14 cellular contexts compared by ENCODE assay signal in the genomic region with DNA sequence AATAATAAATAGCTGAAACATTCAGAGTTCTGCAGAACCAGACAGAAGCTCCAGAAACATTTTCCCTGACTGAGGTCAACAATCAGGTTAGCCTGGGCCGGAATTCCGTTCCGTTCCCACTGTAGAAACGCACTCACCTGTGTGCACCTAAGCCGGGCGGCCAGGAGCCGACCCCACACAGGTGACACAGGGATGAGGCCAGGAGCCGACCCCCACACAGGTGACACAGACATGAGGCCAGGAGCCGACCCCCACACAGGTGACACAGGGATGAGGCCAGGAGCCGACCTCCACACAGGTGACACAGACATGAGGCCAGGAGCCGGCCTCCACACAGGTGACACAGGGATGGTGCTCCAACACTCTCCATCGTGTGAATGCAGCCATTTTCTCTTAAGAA. TPM values are rescaled to one million over a fixed set of nuclear protein-coding genes. Genes with fewer than 3 reads are reported as not detected.
DNase-seq lines count a peak whose midpoint lies in the region; ATAC-seq and TF ChIP-seq lines count a peak whose summit lies in the region.
"Had no signal": no experiment of that assay in that cellular context is flagged by ENCODE, and none has a peak within 500 bp of the region (broad histone marks: within the 10 kb centered on the region; RNA-seq: fewer than 3 reads in every experiment).

No MANE protein-coding gene starts in this region.

- peak overlapping the region; percentile 39 for H3K27ac ChIP-seq in hepatocyte
- peak overlapping the region; percentile 72 to 85 (median 75) for H3K27ac ChIP-seq in sigmoid colon

- H3K79me2 ChIP-seq in hepatocyte, result peaks cover 97% of the 10 kb centered on the region

- no peak for DNase-seq in AG10803 (ENCODE audit: low read depth)
- DNase-seq in adipocyte (ENCODE audit: low read depth), result no peak
- DNase-seq in hepatocyte (ENCODE audit: low spot score), result no peak
- no peak for DNase-seq in sigmoid colon
- DNase-seq in NCI-H446 (lab: John Stamatoyannopoulos, UW), result no peak
- DNase-seq in activated naive CD4-positive, alpha-beta T cell treated with Interleukin-2 at 50 U/mL for 16 hours, result no peak
- DNase-seq in activated CD8-positive, alpha-beta T cell treated with anti-CD3 and anti-CD28 coated beads for 36 hours, result no peak
- DNase-seq: activated CD4-positive, alpha-beta T cell treated with anti-CD3 and anti-CD28 coated beads, Interleukin-2, amount 10 ng/mL, durations not matched to agents 24 days and 14 days; activated T-cell treated with anti-CD3 and anti-CD28 coated beads, Interleukin-2, amount 50 U/mL, for 48 hours; NCI-H1417 treated with DMSO at 0.1 percent for 48 hours; OCI-M1; stimulated activated CD4-positive, alpha-beta T cell treated with anti-CD3 and anti-CD28 coated beads, Interleukin-15, amount 100 ng/mL, for 24 hours had no signal

- no peak overlapping the region for H3K27ac Mint-ChIP-seq in activated CD8-positive, alpha-beta T cell treated with anti-CD3 and anti-CD28 coated beads for 36 hours
- H3K27ac Mint-ChIP-seq: activated CD4-positive, alpha-beta T cell treated with anti-CD3 and anti-CD28 coated beads, Interleukin-2, amount 10 ng/mL, durations not matched to agents 24 days and 14 days had no signal

- 92% methylated on average over 12 of the region's 12 CpGs for WGBS in hepatocyte (ENCODE audit: low lambda C conversion rate, missing lambda C conversion rate)
- 45 to 82% methylated on average over 12 of the region's 12 CpGs for WGBS in sigmoid colon, 2 donors

- peaks cover 41% of the 10 kb centered on the region for H3K4me1 ChIP-seq in adipocyte (ENCODE audit: control insufficient read depth, insufficient read depth, low read length)
- peaks cover 21% of the 10 kb centered on the region for H3K4me1 ChIP-seq in hepatocyte (ENCODE audit: insufficient read depth)
- H3K4me1 ChIP-seq in sigmoid colon, result peaks cover 0 to 76% (median 64%) of the 10 kb centered on the region in 4 donors

- no peaks in the 10 kb centered on the region for H3K36me3 Mint-ChIP-seq in activated CD8-positive, alpha-beta T cell treated with anti-CD3 and anti-CD28 coated beads for 36 hours (ENCODE audit: low read depth)

- H3K36me3 ChIP-seq in adipocyte (ENCODE audit: control insufficient read depth, insufficient read depth, low read length, severe bottlenecking) (peaks cover 15% of the 10 kb centered on the region), hepatocyte (replicated peaks; ENCODE audit: insufficient read depth, low read depth) (no peaks in the 10 kb centered on the region), sigmoid colon (peaks cover 0 to 11% (median under 1%) of the 10 kb centered on the region in 4 donors)

- H3K9ac ChIP-seq in adipocyte (ENCODE audit: low read length), result peak overlapping the region; percentile 77

- no peaks in the 10 kb centered on the region for H3K9me2 ChIP-seq in hepatocyte (replicated peaks; ENCODE audit: insufficient read depth)

- intact Hi-C loops in sigmoid colon (cut with DNase I), result no loop called here
- intact Hi-C loops in activated CD8-positive, alpha-beta T cell treated with anti-CD3 and anti-CD28 coated beads for 36 hours (cut with micrococcal nuclease), result no loop called here

- no peak for ATAC-seq in GM21529 (IDR thresholded peaks at IDR 0.05; ENCODE audit: unreplicated experiment)
- ATAC-seq in activated CD8-positive, alpha-beta T cell treated with anti-CD3 and anti-CD28 coated beads for 36 hours, result no peak

- H3K9me3 Mint-ChIP-seq in activated CD8-positive, alpha-beta T cell treated with anti-CD3 and anti-CD28 coated beads for 36 hours, result peaks cover 3% of the 10 kb centered on the region
- H3K9me3 Mint-ChIP-seq: neural crest cell had no signal

- H2AFZ ChIP-seq in hepatocyte, result no peak overlapping the region

- TF ChIP-seq CTCF in AG10803 (conservative IDR thresholded peaks at IDR 0.05; ENCODE audit: low read length) (no peak), hepatocyte (IDR thresholded peaks at IDR 0.05; ENCODE audit: poor library complexity) (no peak), sigmoid colon (IDR thresholded peaks at IDR 0.05) (no peak)
- no peak for TF ChIP-seq CTCF in activated CD8-positive, alpha-beta T cell treated with anti-CD3 and anti-CD28 coated beads for 36 hours (IDR thresholded peaks at IDR 0.05)

- no peak overlapping the region for H3K4me3 Mint-ChIP-seq in activated CD8-positive, alpha-beta T cell treated with anti-CD3 and anti-CD28 coated beads for 36 hours
- H3K4me3 Mint-ChIP-seq: activated CD4-positive, alpha-beta T cell treated with anti-CD3 and anti-CD28 coated beads, Interleukin-2, amount 10 ng/mL, durations not matched to agents 24 days and 14 days had no signal

- H3K9me3 ChIP-seq in adipocyte (ENCODE audit: control insufficient read depth, low read length) (no peaks in the 10 kb centered on the region), hepatocyte (ENCODE audit: low read depth) (no peaks in the 10 kb centered on the region), sigmoid colon (no peaks in the 10 kb centered on the region)

- H3K4me3 ChIP-seq in AG10803 (ENCODE audit: low read length) (peak overlapping the region; percentile 26), adipocyte (ENCODE audit: low read length) (peak overlapping the region; percentile 75), hepatocyte (no peak overlapping the region), sigmoid colon (peak overlapping the region in 3 of 4 donors; percentile 11 to 26 (median 17))

- H3K27me3 Mint-ChIP-seq in activated CD8-positive, alpha-beta T cell treated with anti-CD3 and anti-CD28 coated beads for 36 hours, result no peaks in the 10 kb centered on the region
- H3K27me3 Mint-ChIP-seq: activated CD4-positive, alpha-beta T cell treated with anti-CD3 and anti-CD28 coated beads, Interleukin-2, amount 10 ng/mL, durations not matched to agents 24 days and 14 days had no signal

- POLR2A ChIA-PET in activated CD8-positive, alpha-beta T cell treated with anti-CD3 and anti-CD28 coated beads for 36 hours (lab: Charles Lee), result no interaction called here

- peak overlapping the region; percentile 33 for H3K4me2 ChIP-seq in hepatocyte

- peaks cover 45% of the 10 kb centered on the region for H4K20me1 ChIP-seq in hepatocyte (ENCODE audit: insufficient read depth, poor library complexity, severe bottlenecking)

- H3K27me3 ChIP-seq in adipocyte (replicated peaks; ENCODE audit: control insufficient read depth, insufficient read depth, low read length) (no peaks in the 10 kb centered on the region), hepatocyte (no peaks in the 10 kb centered on the region), sigmoid colon (no peaks in the 10 kb centered on the region)

- no peak for TF ChIP-seq POLR2A in sigmoid colon (IDR thresholded peaks at IDR 0.05)

- no peak for TF ChIP-seq EP300 in sigmoid colon (IDR thresholded peaks at IDR 0.05)

- H3K4me1 Mint-ChIP-seq in activated CD8-positive, alpha-beta T cell treated with anti-CD3 and anti-CD28 coated beads for 36 hours (ENCODE audit: low read depth), result no peaks in the 10 kb centered on the region
- H3K4me1 Mint-ChIP-seq: activated CD4-positive, alpha-beta T cell treated with anti-CD3 and anti-CD28 coated beads, Interleukin-2, amount 10 ng/mL, durations not matched to agents 24 days and 14 days had no signal

- CTCF ChIA-PET in activated CD8-positive, alpha-beta T cell treated with anti-CD3 and anti-CD28 coated beads for 36 hours (lab: Charles Lee), result no interaction called here

RNA-seq across cellular contexts. Expression of a gene that starts 21.9 kb away (rescaled TPM):
- total RNA-seq in hepatocyte, result 156 and 168 TPM in 2 replicates
- polyA plus RNA-seq in hepatocyte, result 33.9 and 35.3 TPM in 2 replicates
- 100 to 1,000 TPM in 3 of 4 donors, 10 to 100 TPM in 1; 93.1 to 146 (median 125) TPM for total RNA-seq in sigmoid colon
- polyA plus RNA-seq in sigmoid colon, result 10 to 100 TPM; 12.6 to 72.3 (median 15.0) TPM
- not detected for total RNA-seq in activated CD8-positive, alpha-beta T cell treated with anti-CD3 and anti-CD28 coated beads for 36 hours

Comparison
In these comparisons a context has a peak if more than half of its experiments do, and no peak if none do; other contexts are left out.
1. RNA of a gene that starts 21.9 kb away (total RNA-seq): 156 to 168 TPM in hepatocyte and 93.1 to 146 TPM in sigmoid colon; not detected in activated CD8-positive, alpha-beta T cell treated with anti-CD3 and anti-CD28 coated beads for 36 hours; every median in the first group is over 10 times any median in the second.